In the genomic region with DNA sequence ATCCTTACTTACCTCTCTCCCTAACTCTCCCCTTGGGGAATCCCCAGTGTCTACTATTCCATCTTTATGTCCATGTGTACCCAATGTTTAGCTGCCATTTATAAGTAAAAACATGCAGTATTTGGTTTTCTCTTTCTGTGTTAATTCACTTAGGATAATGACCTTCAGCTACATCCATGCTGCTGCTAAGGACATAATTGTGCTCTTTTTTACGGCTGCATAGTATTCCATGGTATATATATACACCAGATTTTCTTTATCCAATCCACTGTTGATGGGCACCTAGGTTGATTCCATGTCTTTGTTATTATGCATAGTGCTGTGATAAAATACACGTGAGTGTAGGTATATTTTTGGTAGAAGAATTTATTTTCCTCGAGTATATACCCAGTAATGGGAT, we compare ENCODE assay signal across 32 cellular contexts.
"Had no signal": no experiment of that assay in that cellular context is flagged by ENCODE, and none has a peak within 500 bp of the region (broad histone marks: within the 10 kb centered on the region; RNA-seq: fewer than 3 reads in every experiment).

No MANE protein-coding gene starts in this region.

- H3K27me3 ChIP-seq: adrenal gland, ascending aorta, body of pancreas, brain microvascular endothelial cell, breast epithelium, cardiac muscle cell had no signal

- H3K27ac ChIP-seq: adrenal gland, ascending aorta, body of pancreas, brain microvascular endothelial cell, breast epithelium, cardiac muscle cell had no signal

- ATAC-seq: activated naive CD4-positive, alpha-beta T cell treated with anti-CD3 and anti-CD28 coated beads, Interleukin-2, amount 50 U/mL, for 72 hours; activated naive CD8-positive, alpha-beta T cell treated with anti-CD3 and anti-CD28 coated beads, Interleukin-2, amount 50 U/mL, for 24 hours; activated T-cell treated with anti-CD3 and anti-CD28 coated beads, Interleukin-2, amount 50 U/mL, for 4 hours; activated T-cell treated with anti-CD3 and anti-CD28 coated beads, Interleukin-2, amount 50 U/mL, for 72 hours; activated T-helper 17 cell treated with anti-CD3 and anti-CD28 coated beads, Interleukin-2, amount 50 U/mL, for 72 hours; body of pancreas had no signal

- H3K36me3 ChIP-seq: adrenal gland, ascending aorta, breast epithelium, cardiac muscle cell had no signal

- H3K4me3 ChIP-seq: adrenal gland, ascending aorta, body of pancreas, breast epithelium, cardiac muscle cell had no signal

- DNase-seq: activated effector memory CD4-positive, alpha-beta T cell treated with anti-CD3 and anti-CD28 coated beads, Interleukin-2, amount 50 U/mL, for 16 hours; activated effector memory CD4-positive, alpha-beta T cell treated with Interleukin-2 at 50 U/mL for 16 hours; activated gamma-delta T cell; activated gamma-delta T cell treated with Interleukin-2 at 50 U/mL for 16 hours; activated naive CD4-positive, alpha-beta T cell; activated naive CD4-positive, alpha-beta T cell treated with anti-CD3 and anti-CD28 coated beads for 36 hours; activated naive CD4-positive, alpha-beta T cell treated with anti-CD3 and anti-CD28 coated beads, Interleukin-2, amount 10 ng/mL, durations not matched to agents 7 days and 5 days; activated naive CD4-positive, alpha-beta T cell treated with anti-CD3 and anti-CD28 coated beads, Interleukin-2, amount 50 U/mL, for 16 hours; activated naive CD4-positive, alpha-beta T cell treated with Interleukin-2 at 50 U/mL for 16 hours; activated naive CD8-positive, alpha-beta T cell treated with anti-CD3 and anti-CD28 coated beads for 36 hours; activated naive CD8-positive, alpha-beta T cell treated with anti-CD3 and anti-CD28 coated beads, Interleukin-2, amount 10 ng/mL, durations not matched to agents 7 days and 5 days; activated naive CD8-positive, alpha-beta T cell treated with anti-CD3 and anti-CD28 coated beads, Interleukin-2, amount 50 U/mL, for 24 hours; activated T-cell treated with anti-CD3 and anti-CD28 coated beads, Interleukin-2, amount 50 U/mL, for 4 hours; activated T-cell treated with anti-CD3 and anti-CD28 coated beads, Interleukin-2, amount 50 U/mL, for 48 hours; activated T-cell treated with anti-CD3 and anti-CD28 coated beads, Interleukin-2, amount 50 U/mL, for 72 hours; adrenal gland; amniotic stem cell; amygdala; anterior cingulate cortex; aorta; body of pancreas; brain microvascular endothelial cell; caudate nucleus; central memory CD4-positive, alpha-beta T cell; cerebellar nuclear complex had no signal

- H3K4me1 ChIP-seq: adrenal gland, ascending aorta, body of pancreas, breast epithelium had no signal

- H3K9me3 ChIP-seq: adrenal gland, ascending aorta, body of pancreas, breast epithelium had no signal

- FAIRE-seq: astrocyte, bronchial epithelial cell had no signal
